1 cellular context compared by ENCODE assay signal in the genomic region with DNA sequence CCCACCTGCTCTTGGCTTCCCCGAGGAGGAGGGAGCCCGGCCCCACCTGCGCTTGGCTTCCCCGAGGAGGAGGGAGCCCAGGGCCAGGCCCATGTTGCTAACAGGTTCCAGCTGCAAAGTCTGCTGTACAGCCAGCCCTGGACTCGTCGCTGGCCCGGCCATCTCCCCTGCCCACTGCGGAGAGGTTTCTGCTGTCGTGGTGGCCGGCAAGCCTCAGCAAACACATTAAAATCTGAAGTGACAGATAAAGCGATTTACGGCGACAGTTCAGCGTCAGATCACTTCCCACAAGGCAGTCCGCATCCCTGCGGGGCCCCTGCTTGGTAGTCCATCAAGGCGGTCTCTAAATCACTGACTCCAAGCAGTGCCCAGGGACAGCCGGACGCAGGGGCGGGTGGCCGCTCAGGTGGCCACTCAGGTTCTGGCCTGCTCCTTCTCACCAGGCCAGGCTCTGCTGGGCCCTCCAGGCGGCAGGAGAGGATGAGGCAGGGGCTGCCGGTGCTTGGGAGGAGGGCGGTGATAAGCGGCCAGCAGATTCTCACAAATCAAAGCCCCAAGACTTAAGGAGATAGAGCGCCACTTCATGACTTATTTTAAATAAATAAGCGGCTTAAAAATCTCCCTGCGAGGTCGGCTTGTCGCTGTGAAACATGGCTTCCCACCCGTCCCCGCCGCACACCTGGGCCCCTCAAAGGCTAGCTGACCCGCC.
TF ChIP-seq lines count a peak whose summit lies in the region.

No MANE protein-coding gene starts in this region.

TF ChIP-seq in H1, 55 proteins besides CTCF, POLR2A, EP300 and RAD21:
- TF ChIP-seq JUND (IDR thresholded peaks at IDR 0.05; ENCODE audit: low read length) = no peak
- TF ChIP-seq TBP (IDR thresholded peaks at IDR 0.05; ENCODE audit: low read depth, low read length) = no peak
- TF ChIP-seq, protein P1, sequence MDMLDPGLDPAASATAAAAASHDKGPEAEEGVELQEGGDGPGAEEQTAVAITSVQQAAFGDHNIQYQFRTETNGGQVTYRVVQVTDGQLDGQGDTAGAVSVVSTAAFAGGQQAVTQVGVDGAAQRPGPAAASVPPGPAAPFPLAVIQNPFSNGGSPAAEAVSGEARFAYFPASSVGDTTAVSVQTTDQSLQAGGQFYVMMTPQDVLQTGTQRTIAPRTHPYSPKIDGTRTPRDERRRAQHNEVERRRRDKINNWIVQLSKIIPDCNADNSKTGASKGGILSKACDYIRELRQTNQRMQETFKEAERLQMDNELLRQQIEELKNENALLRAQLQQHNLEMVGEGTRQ (IDR thresholded peaks at IDR 0.05; ENCODE audit: low read length) = no peak
- no peak for TF ChIP-seq CBX5 (IDR thresholded peaks at IDR 0.05; ENCODE audit: low read depth, low read length)
- no peak for TF ChIP-seq ASH2L (IDR thresholded peaks at IDR 0.05; ENCODE audit: low read length)
- no peak for TF ChIP-seq KDM5A (IDR thresholded peaks at IDR 0.05; ENCODE audit: low read length)
- TF ChIP-seq ZNF274 (IDR thresholded peaks at IDR 0.05; ENCODE audit: borderline replicate concordance, extremely low read depth, low read length) = no peak
- TF ChIP-seq CREB1 (IDR thresholded peaks at IDR 0.05) = no peak
- TF ChIP-seq POLR2AphosphoS5 (IDR thresholded peaks at IDR 0.05; ENCODE audit: low read depth, low read length) = no peak
- no peak for TF ChIP-seq HDAC6 (IDR thresholded peaks at IDR 0.05; ENCODE audit: low read depth, low read length)
